1 cellular context compared by ENCODE assay signal in genomic region chr6:134599079-134599478, GRCh38.
TF ChIP-seq lines count a peak whose summit lies in the region.

No MANE protein-coding gene starts in this region.

TF ChIP-seq in IMR-90, 13 proteins besides CTCF, POLR2A, EP300 and RAD21 (continued from another document):
- TF ChIP-seq CEBPB (IDR thresholded peaks at IDR 0.05; ENCODE audit: low read depth, low read length), result no peak
- TF ChIP-seq NFE2L2 (IDR thresholded peaks at IDR 0.05; ENCODE audit: low read depth, low read length), result no peak
- no peak for TF ChIP-seq USF2 (IDR thresholded peaks at IDR 0.05; ENCODE audit: low read depth, low read length)
- TF ChIP-seq RCOR1 (IDR thresholded peaks at IDR 0.05; ENCODE audit: insufficient replicate concordance, low read length), result no peak
- TF ChIP-seq MXI1 (IDR thresholded peaks at IDR 0.05; ENCODE audit: borderline replicate concordance, low read depth, low read length), result no peak
- TF ChIP-seq FOS (IDR thresholded peaks at IDR 0.05; ENCODE audit: low read depth, low read length), result no peak
- no peak for TF ChIP-seq RFX5 (IDR thresholded peaks at IDR 0.05; ENCODE audit: low read depth, low read length)
